ENCODE assay signal across 1 cellular context in the genomic region with DNA sequence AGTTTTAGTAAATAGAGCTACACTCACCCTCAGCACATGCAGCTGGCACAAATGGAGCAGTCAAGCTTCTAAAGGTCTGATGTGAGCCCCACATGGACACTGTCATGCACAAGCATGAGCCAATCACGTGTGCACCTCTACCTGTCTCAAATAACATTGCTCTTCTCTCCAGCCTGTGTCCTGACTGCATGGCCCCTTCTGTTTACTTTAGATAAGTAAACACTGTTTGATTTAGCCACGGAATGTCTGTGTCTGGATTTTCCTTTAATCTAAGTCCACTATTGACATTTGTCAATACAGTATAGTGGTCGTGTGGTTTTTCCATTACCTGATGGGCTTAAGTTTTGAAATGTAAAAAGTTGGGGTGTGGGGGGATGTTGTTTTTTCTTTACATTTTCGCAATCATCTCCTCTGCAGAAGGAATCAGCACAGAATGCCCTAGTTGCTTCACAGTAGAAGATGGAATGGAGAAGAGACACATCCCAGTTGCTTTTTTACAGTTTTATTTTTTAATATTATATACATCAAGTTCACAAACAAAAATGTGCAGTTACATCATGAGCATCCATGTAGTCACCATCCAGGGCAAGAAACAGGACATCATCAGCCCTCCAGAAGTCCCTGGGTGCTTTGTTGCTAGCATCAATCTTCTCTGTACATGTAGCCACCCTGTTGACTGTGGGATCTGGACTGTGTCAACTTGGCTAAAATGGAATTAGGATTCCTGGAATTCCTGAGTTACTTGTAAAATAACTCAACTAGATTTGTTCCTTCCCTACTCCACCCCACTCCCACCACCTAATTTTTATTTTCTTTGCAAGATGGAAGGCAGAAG.
A peak's percentile ranks its signal among the peaks of the same experiment; 100 is the strongest.
TF ChIP-seq lines count a peak whose summit lies in the region.

No MANE protein-coding gene starts in this region.

TF ChIP-seq in HepG2, 621 proteins besides CTCF, POLR2A, EP300 and RAD21 (continued from another document and continues in another):
- peak; percentile 79 for TF ChIP-seq ATF1 (CRISPR knock-in tag; IDR thresholded peaks at IDR 0.05)
- TF ChIP-seq, protein P1, sequence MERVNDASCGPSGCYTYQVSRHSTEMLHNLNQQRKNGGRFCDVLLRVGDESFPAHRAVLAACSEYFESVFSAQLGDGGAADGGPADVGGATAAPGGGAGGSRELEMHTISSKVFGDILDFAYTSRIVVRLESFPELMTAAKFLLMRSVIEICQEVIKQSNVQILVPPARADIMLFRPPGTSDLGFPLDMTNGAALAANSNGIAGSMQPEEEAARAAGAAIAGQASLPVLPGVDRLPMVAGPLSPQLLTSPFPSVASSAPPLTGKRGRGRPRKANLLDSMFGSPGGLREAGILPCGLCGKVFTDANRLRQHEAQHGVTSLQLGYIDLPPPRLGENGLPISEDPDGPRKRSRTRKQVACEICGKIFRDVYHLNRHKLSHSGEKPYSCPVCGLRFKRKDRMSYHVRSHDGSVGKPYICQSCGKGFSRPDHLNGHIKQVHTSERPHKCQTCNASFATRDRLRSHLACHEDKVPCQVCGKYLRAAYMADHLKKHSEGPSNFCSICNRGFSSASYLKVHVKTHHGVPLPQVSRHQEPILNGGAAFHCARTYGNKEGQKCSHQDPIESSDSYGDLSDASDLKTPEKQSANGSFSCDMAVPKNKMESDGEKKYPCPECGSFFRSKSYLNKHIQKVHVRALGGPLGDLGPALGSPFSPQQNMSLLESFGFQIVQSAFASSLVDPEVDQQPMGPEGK (CRISPR knock-in tag; IDR thresholded peaks at IDR 0.05) = peak; percentile 90
- no peak for TF ChIP-seq SP1 (IDR thresholded peaks at IDR 0.05)
- peak; percentile 43; the same call in 1 of the 2 replicates for TF ChIP-seq SP1 (CRISPR knock-in tag; IDR thresholded peaks at IDR 0.05)
- peak; percentile 74 for TF ChIP-seq IRF2 (CRISPR knock-in tag; IDR thresholded peaks at IDR 0.05)
- TF ChIP-seq, protein P2, sequence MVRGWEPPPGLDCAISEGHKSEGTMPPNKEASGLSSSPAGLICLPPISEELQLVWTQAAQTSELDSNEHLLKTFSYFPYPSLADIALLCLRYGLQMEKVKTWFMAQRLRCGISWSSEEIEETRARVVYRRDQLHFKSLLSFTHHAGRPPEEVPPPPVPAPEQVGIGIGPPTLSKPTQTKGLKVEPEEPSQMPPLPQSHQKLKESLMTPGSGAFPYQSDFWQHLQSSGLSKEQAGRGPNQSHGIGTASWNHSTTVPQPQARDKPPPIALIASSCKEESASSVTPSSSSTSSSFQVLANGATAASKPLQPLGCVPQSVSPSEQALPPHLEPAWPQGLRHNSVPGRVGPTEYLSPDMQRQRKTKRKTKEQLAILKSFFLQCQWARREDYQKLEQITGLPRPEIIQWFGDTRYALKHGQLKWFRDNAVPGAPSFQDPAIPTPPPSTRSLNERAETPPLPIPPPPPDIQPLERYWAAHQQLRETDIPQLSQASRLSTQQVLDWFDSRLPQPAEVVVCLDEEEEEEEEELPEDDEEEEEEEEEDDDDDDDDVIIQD (CRISPR knock-in tag; IDR thresholded peaks at IDR 0.05; ENCODE audit: low read depth) = peak; percentile 56
- 0 out of 2 replicates have a peak, but pooled peaks have one; percentile 64 for TF ChIP-seq NFATC3 (CRISPR knock-in tag; IDR thresholded peaks at IDR 0.05)
- TF ChIP-seq, protein P3, sequence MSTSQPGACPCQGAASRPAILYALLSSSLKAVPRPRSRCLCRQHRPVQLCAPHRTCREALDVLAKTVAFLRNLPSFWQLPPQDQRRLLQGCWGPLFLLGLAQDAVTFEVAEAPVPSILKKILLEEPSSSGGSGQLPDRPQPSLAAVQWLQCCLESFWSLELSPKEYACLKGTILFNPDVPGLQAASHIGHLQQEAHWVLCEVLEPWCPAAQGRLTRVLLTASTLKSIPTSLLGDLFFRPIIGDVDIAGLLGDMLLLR (CRISPR knock-in tag; IDR thresholded peaks at IDR 0.05) = no peak
- TF ChIP-seq, protein P4, sequence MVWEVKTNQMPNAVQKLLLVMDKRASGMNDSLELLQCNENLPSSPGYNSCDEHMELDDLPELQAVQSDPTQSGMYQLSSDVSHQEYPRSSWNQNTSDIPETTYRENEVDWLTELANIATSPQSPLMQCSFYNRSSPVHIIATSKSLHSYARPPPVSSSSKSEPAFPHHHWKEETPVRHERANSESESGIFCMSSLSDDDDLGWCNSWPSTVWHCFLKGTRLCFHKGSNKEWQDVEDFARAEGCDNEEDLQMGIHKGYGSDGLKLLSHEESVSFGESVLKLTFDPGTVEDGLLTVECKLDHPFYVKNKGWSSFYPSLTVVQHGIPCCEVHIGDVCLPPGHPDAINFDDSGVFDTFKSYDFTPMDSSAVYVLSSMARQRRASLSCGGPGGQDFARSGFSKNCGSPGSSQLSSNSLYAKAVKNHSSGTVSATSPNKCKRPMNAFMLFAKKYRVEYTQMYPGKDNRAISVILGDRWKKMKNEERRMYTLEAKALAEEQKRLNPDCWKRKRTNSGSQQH (CRISPR knock-in tag; IDR thresholded peaks at IDR 0.05; ENCODE audit: low read depth) = peak; percentile 77; the same call in 1 of the 2 replicates
- TF ChIP-seq, protein P5, sequence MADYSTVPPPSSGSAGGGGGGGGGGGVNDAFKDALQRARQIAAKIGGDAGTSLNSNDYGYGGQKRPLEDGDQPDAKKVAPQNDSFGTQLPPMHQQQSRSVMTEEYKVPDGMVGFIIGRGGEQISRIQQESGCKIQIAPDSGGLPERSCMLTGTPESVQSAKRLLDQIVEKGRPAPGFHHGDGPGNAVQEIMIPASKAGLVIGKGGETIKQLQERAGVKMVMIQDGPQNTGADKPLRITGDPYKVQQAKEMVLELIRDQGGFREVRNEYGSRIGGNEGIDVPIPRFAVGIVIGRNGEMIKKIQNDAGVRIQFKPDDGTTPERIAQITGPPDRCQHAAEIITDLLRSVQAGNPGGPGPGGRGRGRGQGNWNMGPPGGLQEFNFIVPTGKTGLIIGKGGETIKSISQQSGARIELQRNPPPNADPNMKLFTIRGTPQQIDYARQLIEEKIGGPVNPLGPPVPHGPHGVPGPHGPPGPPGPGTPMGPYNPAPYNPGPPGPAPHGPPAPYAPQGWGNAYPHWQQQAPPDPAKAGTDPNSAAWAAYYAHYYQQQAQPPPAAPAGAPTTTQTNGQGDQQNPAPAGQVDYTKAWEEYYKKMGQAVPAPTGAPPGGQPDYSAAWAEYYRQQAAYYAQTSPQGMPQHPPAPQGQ (CRISPR knock-in tag; IDR thresholded peaks at IDR 0.05; ENCODE audit: borderline replicate concordance) = 0 out of 2 replicates have a peak, but pooled peaks have one; percentile 29
- TF ChIP-seq MAFF (IDR thresholded peaks at IDR 0.05; ENCODE audit: low read depth, low read length) = 0 out of 2 replicates have a peak, but pooled peaks have one; percentile 31
- TF ChIP-seq BRD4 (CRISPR knock-in tag; IDR thresholded peaks at IDR 0.05) = no peak
- TF ChIP-seq, protein P6, sequence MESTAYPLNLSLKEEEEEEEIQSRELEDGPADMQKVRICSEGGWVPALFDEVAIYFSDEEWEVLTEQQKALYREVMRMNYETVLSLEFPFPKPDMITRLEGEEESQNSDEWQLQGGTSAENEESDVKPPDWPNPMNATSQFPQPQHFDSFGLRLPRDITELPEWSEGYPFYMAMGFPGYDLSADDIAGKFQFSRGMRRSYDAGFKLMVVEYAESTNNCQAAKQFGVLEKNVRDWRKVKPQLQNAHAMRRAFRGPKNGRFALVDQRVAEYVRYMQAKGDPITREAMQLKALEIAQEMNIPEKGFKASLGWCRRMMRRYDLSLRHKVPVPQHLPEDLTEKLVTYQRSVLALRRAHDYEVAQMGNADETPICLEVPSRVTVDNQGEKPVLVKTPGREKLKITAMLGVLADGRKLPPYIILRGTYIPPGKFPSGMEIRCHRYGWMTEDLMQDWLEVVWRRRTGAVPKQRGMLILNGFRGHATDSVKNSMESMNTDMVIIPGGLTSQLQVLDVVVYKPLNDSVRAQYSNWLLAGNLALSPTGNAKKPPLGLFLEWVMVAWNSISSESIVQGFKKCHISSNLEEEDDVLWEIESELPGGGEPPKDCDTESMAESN (CRISPR knock-in tag; conservative IDR thresholded peaks at IDR 0.05) = no peak; the same call in none of the 2 replicates
- TF ChIP-seq, protein P7, sequence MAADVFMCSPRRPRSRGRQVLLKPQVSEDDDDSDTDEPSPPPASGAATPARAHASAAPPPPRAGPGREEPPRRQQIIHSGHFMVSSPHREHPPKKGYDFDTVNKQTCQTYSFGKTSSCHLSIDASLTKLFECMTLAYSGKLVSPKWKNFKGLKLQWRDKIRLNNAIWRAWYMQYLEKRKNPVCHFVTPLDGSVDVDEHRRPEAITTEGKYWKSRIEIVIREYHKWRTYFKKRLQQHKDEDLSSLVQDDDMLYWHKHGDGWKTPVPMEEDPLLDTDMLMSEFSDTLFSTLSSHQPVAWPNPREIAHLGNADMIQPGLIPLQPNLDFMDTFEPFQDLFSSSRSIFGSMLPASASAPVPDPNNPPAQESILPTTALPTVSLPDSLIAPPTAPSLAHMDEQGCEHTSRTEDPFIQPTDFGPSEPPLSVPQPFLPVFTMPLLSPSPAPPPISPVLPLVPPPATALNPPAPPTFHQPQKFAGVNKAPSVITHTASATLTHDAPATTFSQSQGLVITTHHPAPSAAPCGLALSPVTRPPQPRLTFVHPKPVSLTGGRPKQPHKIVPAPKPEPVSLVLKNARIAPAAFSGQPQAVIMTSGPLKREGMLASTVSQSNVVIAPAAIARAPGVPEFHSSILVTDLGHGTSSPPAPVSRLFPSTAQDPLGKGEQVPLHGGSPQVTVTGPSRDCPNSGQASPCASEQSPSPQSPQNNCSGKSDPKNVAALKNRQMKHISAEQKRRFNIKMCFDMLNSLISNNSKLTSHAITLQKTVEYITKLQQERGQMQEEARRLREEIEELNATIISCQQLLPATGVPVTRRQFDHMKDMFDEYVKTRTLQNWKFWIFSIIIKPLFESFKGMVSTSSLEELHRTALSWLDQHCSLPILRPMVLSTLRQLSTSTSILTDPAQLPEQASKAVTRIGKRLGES (CRISPR knock-in tag; IDR thresholded peaks at IDR 0.05; ENCODE audit: borderline replicate concordance) = peak; percentile 99
- TF ChIP-seq, protein P8, sequence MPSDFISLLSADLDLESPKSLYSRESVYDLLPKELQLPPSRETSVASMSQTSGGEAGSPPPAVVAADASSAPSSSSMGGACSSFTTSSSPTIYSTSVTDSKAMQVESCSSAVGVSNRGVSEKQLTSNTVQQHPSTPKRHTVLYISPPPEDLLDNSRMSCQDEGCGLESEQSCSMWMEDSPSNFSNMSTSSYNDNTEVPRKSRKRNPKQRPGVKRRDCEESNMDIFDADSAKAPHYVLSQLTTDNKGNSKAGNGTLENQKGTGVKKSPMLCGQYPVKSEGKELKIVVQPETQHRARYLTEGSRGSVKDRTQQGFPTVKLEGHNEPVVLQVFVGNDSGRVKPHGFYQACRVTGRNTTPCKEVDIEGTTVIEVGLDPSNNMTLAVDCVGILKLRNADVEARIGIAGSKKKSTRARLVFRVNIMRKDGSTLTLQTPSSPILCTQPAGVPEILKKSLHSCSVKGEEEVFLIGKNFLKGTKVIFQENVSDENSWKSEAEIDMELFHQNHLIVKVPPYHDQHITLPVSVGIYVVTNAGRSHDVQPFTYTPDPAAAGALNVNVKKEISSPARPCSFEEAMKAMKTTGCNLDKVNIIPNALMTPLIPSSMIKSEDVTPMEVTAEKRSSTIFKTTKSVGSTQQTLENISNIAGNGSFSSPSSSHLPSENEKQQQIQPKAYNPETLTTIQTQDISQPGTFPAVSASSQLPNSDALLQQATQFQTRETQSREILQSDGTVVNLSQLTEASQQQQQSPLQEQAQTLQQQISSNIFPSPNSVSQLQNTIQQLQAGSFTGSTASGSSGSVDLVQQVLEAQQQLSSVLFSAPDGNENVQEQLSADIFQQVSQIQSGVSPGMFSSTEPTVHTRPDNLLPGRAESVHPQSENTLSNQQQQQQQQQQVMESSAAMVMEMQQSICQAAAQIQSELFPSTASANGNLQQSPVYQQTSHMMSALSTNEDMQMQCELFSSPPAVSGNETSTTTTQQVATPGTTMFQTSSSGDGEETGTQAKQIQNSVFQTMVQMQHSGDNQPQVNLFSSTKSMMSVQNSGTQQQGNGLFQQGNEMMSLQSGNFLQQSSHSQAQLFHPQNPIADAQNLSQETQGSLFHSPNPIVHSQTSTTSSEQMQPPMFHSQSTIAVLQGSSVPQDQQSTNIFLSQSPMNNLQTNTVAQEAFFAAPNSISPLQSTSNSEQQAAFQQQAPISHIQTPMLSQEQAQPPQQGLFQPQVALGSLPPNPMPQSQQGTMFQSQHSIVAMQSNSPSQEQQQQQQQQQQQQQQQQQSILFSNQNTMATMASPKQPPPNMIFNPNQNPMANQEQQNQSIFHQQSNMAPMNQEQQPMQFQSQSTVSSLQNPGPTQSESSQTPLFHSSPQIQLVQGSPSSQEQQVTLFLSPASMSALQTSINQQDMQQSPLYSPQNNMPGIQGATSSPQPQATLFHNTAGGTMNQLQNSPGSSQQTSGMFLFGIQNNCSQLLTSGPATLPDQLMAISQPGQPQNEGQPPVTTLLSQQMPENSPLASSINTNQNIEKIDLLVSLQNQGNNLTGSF (CRISPR knock-in tag; IDR thresholded peaks at IDR 0.05) = no peak
- no peak for TF ChIP-seq NONO (IDR thresholded peaks at IDR 0.05)
- TF ChIP-seq NONO (CRISPR knock-in tag; conservative IDR thresholded peaks at IDR 0.05) = peak; percentile 76
- TF ChIP-seq NCOR1 (IDR thresholded peaks at IDR 0.05; ENCODE audit: borderline replicate concordance, low read length) = peak; percentile 98
- peak; percentile 35; the same call in 1 of the 2 replicates for TF ChIP-seq ATF7 (IDR thresholded peaks at IDR 0.05)
- no peak for TF ChIP-seq ATF7 (CRISPR knock-in tag; IDR thresholded peaks at IDR 0.05)
- TF ChIP-seq, protein P9, sequence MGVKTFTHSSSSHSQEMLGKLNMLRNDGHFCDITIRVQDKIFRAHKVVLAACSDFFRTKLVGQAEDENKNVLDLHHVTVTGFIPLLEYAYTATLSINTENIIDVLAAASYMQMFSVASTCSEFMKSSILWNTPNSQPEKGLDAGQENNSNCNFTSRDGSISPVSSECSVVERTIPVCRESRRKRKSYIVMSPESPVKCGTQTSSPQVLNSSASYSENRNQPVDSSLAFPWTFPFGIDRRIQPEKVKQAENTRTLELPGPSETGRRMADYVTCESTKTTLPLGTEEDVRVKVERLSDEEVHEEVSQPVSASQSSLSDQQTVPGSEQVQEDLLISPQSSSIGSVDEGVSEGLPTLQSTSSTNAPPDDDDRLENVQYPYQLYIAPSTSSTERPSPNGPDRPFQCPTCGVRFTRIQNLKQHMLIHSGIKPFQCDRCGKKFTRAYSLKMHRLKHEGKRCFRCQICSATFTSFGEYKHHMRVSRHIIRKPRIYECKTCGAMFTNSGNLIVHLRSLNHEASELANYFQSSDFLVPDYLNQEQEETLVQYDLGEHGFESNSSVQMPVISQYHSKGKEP (CRISPR knock-in tag; IDR thresholded peaks at IDR 0.05) = 0 out of 2 replicates have a peak, but pooled peaks have one; percentile 24
- TF ChIP-seq, protein P10, sequence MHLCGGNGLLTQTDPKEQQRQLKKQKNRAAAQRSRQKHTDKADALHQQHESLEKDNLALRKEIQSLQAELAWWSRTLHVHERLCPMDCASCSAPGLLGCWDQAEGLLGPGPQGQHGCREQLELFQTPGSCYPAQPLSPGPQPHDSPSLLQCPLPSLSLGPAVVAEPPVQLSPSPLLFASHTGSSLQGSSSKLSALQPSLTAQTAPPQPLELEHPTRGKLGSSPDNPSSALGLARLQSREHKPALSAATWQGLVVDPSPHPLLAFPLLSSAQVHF (CRISPR knock-in tag; IDR thresholded peaks at IDR 0.05) = 0 out of 2 replicates have a peak, but pooled peaks have one; percentile 53
- TF ChIP-seq KLF15 (CRISPR knock-in tag; IDR thresholded peaks at IDR 0.05; ENCODE audit: borderline replicate concordance) = no peak
- no peak for TF ChIP-seq CAMTA2 (CRISPR knock-in tag; IDR thresholded peaks at IDR 0.05; ENCODE audit: borderline replicate concordance)
- TF ChIP-seq RCOR2 (CRISPR knock-in tag; IDR thresholded peaks at IDR 0.05) = peak; percentile 95
- TF ChIP-seq SIX1 (CRISPR knock-in tag; IDR thresholded peaks at IDR 0.05; ENCODE audit: borderline replicate concordance) = peak; percentile 94
- TF ChIP-seq ZSCAN31 (CRISPR knock-in tag; IDR thresholded peaks at IDR 0.05; ENCODE audit: low read depth) = peak; percentile 63; the same call in 1 of the 2 replicates
- peak; percentile 97; the same call in 1 of the 2 replicates for TF ChIP-seq FOXJ3 (CRISPR knock-in tag; IDR thresholded peaks at IDR 0.05; ENCODE audit: borderline replicate concordance)
- peak; percentile 69; the same call in 1 of the 2 replicates for TF ChIP-seq ZMYM3 (CRISPR knock-in tag; IDR thresholded peaks at IDR 0.05)
- no peak for TF ChIP-seq ZNF430 (CRISPR knock-in tag; IDR thresholded peaks at IDR 0.05)
- TF ChIP-seq TCF7 (IDR thresholded peaks at IDR 0.05; ENCODE audit: low read depth) = peak; percentile 99
- TF ChIP-seq NR3C1 (CRISPR knock-in tag; IDR thresholded peaks at IDR 0.05) = no peak
